ENCODE assay signal across 8 cellular contexts in the genomic region with DNA sequence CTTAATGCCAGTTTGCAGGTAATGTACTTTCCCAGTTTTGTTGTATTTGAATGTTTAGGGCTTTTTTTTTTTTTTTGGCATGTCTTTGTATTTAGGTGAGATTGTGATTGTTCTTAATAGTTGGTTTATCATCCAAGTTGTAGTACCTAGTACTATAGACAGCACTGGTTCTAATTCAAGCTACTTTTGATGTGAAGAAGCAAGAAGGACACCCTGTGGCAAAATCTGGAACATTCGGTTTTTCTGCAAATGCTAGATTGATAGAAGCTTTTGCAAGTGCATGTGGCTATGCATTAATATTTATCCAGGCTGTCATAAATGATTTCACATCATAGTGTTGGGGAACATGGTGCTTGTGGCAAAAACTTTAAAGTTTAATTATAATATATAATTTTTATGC.
A peak's percentile ranks its signal among the peaks of the same experiment; 100 is the strongest.
DNase-seq lines count a peak whose midpoint lies in the region; ATAC-seq and TF ChIP-seq lines count a peak whose summit lies in the region.

No MANE protein-coding gene starts in this region.

- H3K27ac ChIP-seq in foreskin keratinocyte (no peak overlapping the region), right cardiac atrium (ENCODE audit: low read length) (no peak overlapping the region)

- peak; percentile 55 for ATAC-seq in HG03280 (IDR thresholded peaks at IDR 0.05; ENCODE audit: unreplicated experiment)
- ATAC-seq in foreskin keratinocyte: peak; percentile 38
- ATAC-seq in right cardiac atrium: no peak

- H3K4me1 ChIP-seq in NT2/D1 (ENCODE audit: insufficient read depth, insufficient read length) (no peaks in the 10 kb centered on the region), foreskin keratinocyte (no peaks in the 10 kb centered on the region), right cardiac atrium (ENCODE audit: control insufficient read depth, insufficient read depth, low read length) (peaks cover 1% of the 10 kb centered on the region)

- no peak overlapping the region for H3K9ac ChIP-seq in NT2/D1 (ENCODE audit: insufficient read length, low read depth)

- intact Hi-C loops in right cardiac atrium (cut with DNase I): no loop called here

- peak; percentile 59 for TF ChIP-seq CTCF in foreskin keratinocyte (conservative IDR thresholded peaks at IDR 0.05)

- no peak overlapping the region for H3K4me3 ChIP-seq in NT2/D1 (ENCODE audit: insufficient read length, low read depth)
- H3K4me3 ChIP-seq in right cardiac atrium (ENCODE audit: low read length): no peak overlapping the region

- 65% methylated on average over 1 of the region's 1 CpG for WGBS in right cardiac atrium

- no peaks in the 10 kb centered on the region for H3K27me3 ChIP-seq in NT2/D1 (ENCODE audit: insufficient read depth, insufficient read length)
- H3K27me3 ChIP-seq in foreskin keratinocyte: no peaks in the 10 kb centered on the region
- no peaks in the 10 kb centered on the region for H3K27me3 ChIP-seq in right cardiac atrium (ENCODE audit: control insufficient read depth, insufficient read depth)

- peak; percentile 16 for DNase-seq in AG20443 (ENCODE audit: low spot score)
- DNase-seq in NT2/D1 (ENCODE audit: low read depth, low spot score): peak; percentile 32
- DNase-seq in foreskin keratinocyte: peak in 1 of 2 donors; percentile 32
- DNase-seq in cerebellar nuclear complex (lab: John Stamatoyannopoulos, UW): no peak
- no peak for DNase-seq in right cardiac atrium
- no peak for DNase-seq in HK-2 (ENCODE audit: unreplicated experiment)
- DNase-seq in HPDE6-E6E7 (ENCODE audit: extremely low spot score): no peak

- no peaks in the 10 kb centered on the region for H3K36me3 ChIP-seq in NT2/D1 (ENCODE audit: insufficient read depth, insufficient read length, low read length)

- no peaks in the 10 kb centered on the region for H3K9me3 ChIP-seq in NT2/D1 (ENCODE audit: insufficient read depth, low read length)
- no peaks in the 10 kb centered on the region for H3K9me3 ChIP-seq in right cardiac atrium (ENCODE audit: control insufficient read depth, low read length)

Comparison
In these comparisons a context has a peak if more than half of its experiments do, and no peak if none do; other contexts are left out.
1. DNase-seq: peak in AG20443 (single experiment) and NT2/D1 (single experiment); none in cerebellar nuclear complex (0 of 2), right cardiac atrium (0 of 3), HK-2 (single experiment) and HPDE6-E6E7 (single experiment).
2. ATAC-seq: peak in HG03280 (single experiment) and foreskin keratinocyte (single experiment); none in right cardiac atrium (0 of 2).